17 cellular contexts compared by ENCODE assay signal in genomic region chr20:63435552-63435951, GRCh38. TPM values are rescaled to one million over a fixed set of nuclear protein-coding genes. Genes with fewer than 3 reads are reported as not detected.
DNase-seq lines count a peak whose midpoint lies in the region; ATAC-seq and TF ChIP-seq lines count a peak whose summit lies in the region.
"Had no signal": no experiment of that assay in that cellular context is flagged by ENCODE, and none has a peak within 500 bp of the region (broad histone marks: within the 10 kb centered on the region; RNA-seq: fewer than 3 reads in every experiment).

No MANE protein-coding gene starts in this region.

- H3K27me3 ChIP-seq in adipocyte (replicated peaks; ENCODE audit: control insufficient read depth, insufficient read depth, low read length) (peaks cover 23% of the 10 kb centered on the region), left lung (peaks cover 0 to 59% of the 10 kb centered on the region in 2 donors)
- H3K27me3 ChIP-seq: right lobe of liver had no signal

- H3K36me3 ChIP-seq in adipocyte (ENCODE audit: control insufficient read depth, insufficient read depth, low read length, severe bottlenecking) (no peaks in the 10 kb centered on the region), left lung (no peaks in the 10 kb centered on the region)
- H3K36me3 ChIP-seq: esophagus squamous epithelium, HAP-1, right lobe of liver, upper lobe of right lung had no signal

- H3K4me3 ChIP-seq in adipocyte (ENCODE audit: low read length) (no peak overlapping the region), left lung (no peak overlapping the region)
- H3K4me3 ChIP-seq: esophagus squamous epithelium, HAP-1, K562, right lobe of liver, upper lobe of right lung had no signal

- TF ChIP-seq CTCF in left lung (IDR thresholded peaks at IDR 0.05), result no peak

- intact Hi-C loops in left lung (cut with DNase I), result no loop called here

- ATAC-seq in left lung (peak; percentile 22), HG02610 (IDR thresholded peaks at IDR 0.05; ENCODE audit: unreplicated experiment) (no peak)
- ATAC-seq: Right ventricle myocardium inferior had no signal

- H3K9me3 ChIP-seq in adipocyte (ENCODE audit: control insufficient read depth, low read length) (no peaks in the 10 kb centered on the region), left lung (no peaks in the 10 kb centered on the region)
- H3K9me3 ChIP-seq: HAP-1, right lobe of liver, upper lobe of right lung had no signal

- DNase-seq in AG08396 (ENCODE audit: low spot score) (peak; percentile 64), EH (ENCODE audit: low read depth) (peak; percentile 49), adipocyte (ENCODE audit: low read depth) (peak; percentile 16), left lung (no peak), SIG-M5 (lab: John Stamatoyannopoulos, UW) (no peak), ureter (ENCODE audit: low spot score) (no peak), NCI-H187 treated with DMSO at 0.1 percent for 48 hours (lab: John Stamatoyannopoulos, UW) (no peak)
- DNase-seq: esophagus squamous epithelium, NCI-H1417 treated with DMSO at 0.1 percent for 48 hours, right lobe of liver had no signal

- H3K4me1 ChIP-seq in adipocyte (ENCODE audit: control insufficient read depth, insufficient read depth, low read length) (peaks cover 3% of the 10 kb centered on the region), left lung (no peaks in the 10 kb centered on the region)
- H3K4me1 ChIP-seq: esophagus squamous epithelium, right lobe of liver had no signal

- no peak overlapping the region for H3K27ac ChIP-seq in left lung
- H3K27ac ChIP-seq: esophagus squamous epithelium, right lobe of liver, upper lobe of right lung had no signal

- H3K9ac ChIP-seq in adipocyte (ENCODE audit: low read length), result no peak overlapping the region

RNA-seq across cellular contexts. Expression of gene KCNQ2, which starts 36.9 kb away (rescaled TPM):
- total RNA-seq in left lung (not detected), ureter (not detected)
- total RNA-seq: esophagus squamous epithelium, lung microvascular endothelial cell, MCF 10A, right lobe of liver, upper lobe of right lung had no signal

Comparison
In these comparisons a context has a peak if more than half of its experiments do, and no peak if none do; other contexts are left out.
1. DNase-seq: peak in AG08396 (single experiment), EH (single experiment) and adipocyte (single experiment); none in left lung (0 of 2), SIG-M5 (single experiment), ureter (single experiment) and NCI-H187 treated with DMSO at 0.1 percent for 48 hours (single experiment).